In the genomic region with DNA sequence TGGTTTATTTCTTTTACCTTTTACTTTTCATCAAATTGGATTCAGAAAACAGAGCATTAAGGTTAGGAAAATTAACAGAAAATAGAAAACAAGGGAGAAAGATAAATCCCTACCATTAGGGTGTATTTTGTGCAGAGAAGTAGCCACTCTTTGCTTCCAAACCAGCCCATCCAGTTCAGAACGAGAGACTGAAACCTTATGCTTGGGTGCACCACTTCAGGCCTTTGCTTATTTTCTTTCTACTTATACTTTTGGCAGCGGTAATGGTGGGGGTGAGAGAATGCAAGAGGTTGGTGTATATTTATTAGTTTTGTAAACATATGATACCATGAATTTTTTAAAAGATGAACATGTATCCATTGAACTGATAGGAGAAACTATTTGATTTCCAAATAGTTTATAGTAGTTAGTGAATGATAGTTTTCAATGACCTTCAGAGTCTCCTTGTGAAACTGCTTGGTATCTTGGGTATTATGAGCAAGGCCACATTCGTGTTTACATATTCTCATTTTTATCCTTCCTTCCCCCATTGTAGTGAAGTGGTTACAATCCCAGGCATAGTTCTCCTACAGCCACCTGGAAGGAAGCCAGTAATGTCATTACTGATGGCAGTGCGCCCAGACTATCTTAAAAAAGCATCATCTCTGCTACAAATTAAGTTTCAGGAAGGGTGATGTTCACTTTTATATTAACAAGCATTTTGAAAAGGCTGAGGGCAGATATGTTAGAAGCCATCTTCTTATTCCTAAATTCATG, we compare ENCODE assay signal across 1 cellular context.
TF ChIP-seq lines count a peak whose summit lies in the region.

No MANE protein-coding gene starts in this region.

TF ChIP-seq in GM12878, 131 proteins besides CTCF, POLR2A, EP300 and RAD21 (continued from another document):
- TF ChIP-seq, protein P1, sequence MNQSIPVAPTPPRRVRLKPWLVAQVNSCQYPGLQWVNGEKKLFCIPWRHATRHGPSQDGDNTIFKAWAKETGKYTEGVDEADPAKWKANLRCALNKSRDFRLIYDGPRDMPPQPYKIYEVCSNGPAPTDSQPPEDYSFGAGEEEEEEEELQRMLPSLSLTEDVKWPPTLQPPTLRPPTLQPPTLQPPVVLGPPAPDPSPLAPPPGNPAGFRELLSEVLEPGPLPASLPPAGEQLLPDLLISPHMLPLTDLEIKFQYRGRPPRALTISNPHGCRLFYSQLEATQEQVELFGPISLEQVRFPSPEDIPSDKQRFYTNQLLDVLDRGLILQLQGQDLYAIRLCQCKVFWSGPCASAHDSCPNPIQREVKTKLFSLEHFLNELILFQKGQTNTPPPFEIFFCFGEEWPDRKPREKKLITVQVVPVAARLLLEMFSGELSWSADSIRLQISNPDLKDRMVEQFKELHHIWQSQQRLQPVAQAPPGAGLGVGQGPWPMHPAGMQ (IDR thresholded peaks at IDR 0.05; ENCODE audit: borderline replicate concordance) = no peak
- TF ChIP-seq NFIC (IDR thresholded peaks at IDR 0.05; ENCODE audit: low read depth, low read length) = 0 out of 2 replicates have a peak, but pooled peaks have one; percentile 13
- TF ChIP-seq EED (IDR thresholded peaks at IDR 0.05; ENCODE audit: low read depth) = 0 out of 2 replicates have a peak, but pooled peaks have one; percentile 17
- TF ChIP-seq, protein P2, sequence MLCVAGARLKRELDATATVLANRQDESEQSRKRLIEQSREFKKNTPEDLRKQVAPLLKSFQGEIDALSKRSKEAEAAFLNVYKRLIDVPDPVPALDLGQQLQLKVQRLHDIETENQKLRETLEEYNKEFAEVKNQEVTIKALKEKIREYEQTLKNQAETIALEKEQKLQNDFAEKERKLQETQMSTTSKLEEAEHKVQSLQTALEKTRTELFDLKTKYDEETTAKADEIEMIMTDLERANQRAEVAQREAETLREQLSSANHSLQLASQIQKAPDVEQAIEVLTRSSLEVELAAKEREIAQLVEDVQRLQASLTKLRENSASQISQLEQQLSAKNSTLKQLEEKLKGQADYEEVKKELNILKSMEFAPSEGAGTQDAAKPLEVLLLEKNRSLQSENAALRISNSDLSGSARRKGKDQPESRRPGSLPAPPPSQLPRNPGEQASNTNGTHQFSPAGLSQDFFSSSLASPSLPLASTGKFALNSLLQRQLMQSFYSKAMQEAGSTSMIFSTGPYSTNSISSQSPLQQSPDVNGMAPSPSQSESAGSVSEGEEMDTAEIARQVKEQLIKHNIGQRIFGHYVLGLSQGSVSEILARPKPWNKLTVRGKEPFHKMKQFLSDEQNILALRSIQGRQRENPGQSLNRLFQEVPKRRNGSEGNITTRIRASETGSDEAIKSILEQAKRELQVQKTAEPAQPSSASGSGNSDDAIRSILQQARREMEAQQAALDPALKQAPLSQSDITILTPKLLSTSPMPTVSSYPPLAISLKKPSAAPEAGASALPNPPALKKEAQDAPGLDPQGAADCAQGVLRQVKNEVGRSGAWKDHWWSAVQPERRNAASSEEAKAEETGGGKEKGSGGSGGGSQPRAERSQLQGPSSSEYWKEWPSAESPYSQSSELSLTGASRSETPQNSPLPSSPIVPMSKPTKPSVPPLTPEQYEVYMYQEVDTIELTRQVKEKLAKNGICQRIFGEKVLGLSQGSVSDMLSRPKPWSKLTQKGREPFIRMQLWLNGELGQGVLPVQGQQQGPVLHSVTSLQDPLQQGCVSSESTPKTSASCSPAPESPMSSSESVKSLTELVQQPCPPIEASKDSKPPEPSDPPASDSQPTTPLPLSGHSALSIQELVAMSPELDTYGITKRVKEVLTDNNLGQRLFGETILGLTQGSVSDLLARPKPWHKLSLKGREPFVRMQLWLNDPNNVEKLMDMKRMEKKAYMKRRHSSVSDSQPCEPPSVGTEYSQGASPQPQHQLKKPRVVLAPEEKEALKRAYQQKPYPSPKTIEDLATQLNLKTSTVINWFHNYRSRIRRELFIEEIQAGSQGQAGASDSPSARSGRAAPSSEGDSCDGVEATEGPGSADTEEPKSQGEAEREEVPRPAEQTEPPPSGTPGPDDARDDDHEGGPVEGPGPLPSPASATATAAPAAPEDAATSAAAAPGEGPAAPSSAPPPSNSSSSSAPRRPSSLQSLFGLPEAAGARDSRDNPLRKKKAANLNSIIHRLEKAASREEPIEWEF (IDR thresholded peaks at IDR 0.05; ENCODE audit: insufficient replicate concordance, low read depth, low read length) = no peak
